In genomic region chr19:58305932-58306323, GRCh38 we compare ENCODE assay signal across 8 cellular contexts. TPM values are rescaled to one million over a fixed set of nuclear protein-coding genes. Genes with fewer than 3 reads are reported as not detected.
DNase-seq lines count a peak whose midpoint lies in the region; ATAC-seq and TF ChIP-seq lines count a peak whose summit lies in the region.

No MANE protein-coding gene starts in this region.

- no peak for ATAC-seq in activated CD4-positive, alpha-beta T cell treated with anti-CD3 and anti-CD28 coated beads for 36 hours
- ATAC-seq in stimulated activated naive B cell treated with anti-CD40 and anti-IgM and Interleukin-4, amounts not matched to agents 10 μg/mL and 1 μg/mL and 100 μg/mL, for 72 hours (replicated peaks): no peak

- no peaks in the 10 kb centered on the region for H3K27me3 ChIP-seq in hepatocyte

- H4K20me1 ChIP-seq in hepatocyte (ENCODE audit: insufficient read depth, poor library complexity, severe bottlenecking): no peaks in the 10 kb centered on the region

- peaks cover 52% of the 10 kb centered on the region for H3K4me1 Mint-ChIP-seq in activated CD4-positive, alpha-beta T cell treated with anti-CD3 and anti-CD28 coated beads for 36 hours
- peaks cover 15 to 35% of the 10 kb centered on the region in 2 donors for H3K4me1 Mint-ChIP-seq in stimulated activated naive B cell treated with anti-CD40 and anti-IgM and Interleukin-4, amounts not matched to agents 10 μg/mL and 1 μg/mL and 100 μg/mL, for 72 hours

- H3K36me3 Mint-ChIP-seq in activated CD4-positive, alpha-beta T cell treated with anti-CD3 and anti-CD28 coated beads for 36 hours (ENCODE audit: low read depth): peaks cover 69% of the 10 kb centered on the region
- peaks cover 54 to 68% of the 10 kb centered on the region in 2 donors for H3K36me3 Mint-ChIP-seq in stimulated activated naive B cell treated with anti-CD40 and anti-IgM and Interleukin-4, amounts not matched to agents 10 μg/mL and 1 μg/mL and 100 μg/mL, for 72 hours

- CTCF ChIA-PET in activated CD4-positive, alpha-beta T cell treated with anti-CD3 and anti-CD28 coated beads for 36 hours (lab: Charles Lee): interaction anchor here (0.8 to 1.8 kb wide), 3 partner anchors 28 to 201 kb away, joined by 3 to 5 read pairs (median 3); no protein-coding TSS in a partner anchor

- 65% methylated on average over 12 of the region's 12 CpGs for WGBS in hepatocyte (ENCODE audit: low lambda C conversion rate, missing lambda C conversion rate)

- TF ChIP-seq CTCF in VCaP (conservative IDR thresholded peaks at IDR 0.05) (no peak), hepatocyte (IDR thresholded peaks at IDR 0.05; ENCODE audit: poor library complexity) (no peak)

- H3K9me3 ChIP-seq in hepatocyte (ENCODE audit: low read depth): no peaks in the 10 kb centered on the region

- DNase-seq in activated CD4-positive, alpha-beta T cell treated with anti-CD3 and anti-CD28 coated beads for 36 hours: peak; percentile 10
- no peak for DNase-seq in activated CD4-positive, alpha-beta T cell treated with anti-CD3 and anti-CD28 coated beads, Interleukin-2, amount 50 U/mL, for 4 hours
- DNase-seq in hepatocyte (ENCODE audit: low spot score) (peak; percentile 25), posterior cingulate gyrus (no peak), DMS153 treated with DMSO at 0.1 percent for 48 hours (lab: John Stamatoyannopoulos, UW; ENCODE audit: unreplicated experiment) (no peak)
- DNase-seq in stimulated activated naive B cell treated with anti-CD40 and anti-IgM and Interleukin-4, amounts not matched to agents 10 μg/mL and 1 μg/mL and 100 μg/mL, for 72 hours: no peak
- DNase-seq in stimulated activated CD4-positive, alpha-beta T cell treated with anti-CD3 and anti-CD28 coated beads, Interleukin-2, amount 100 ng/mL, for 48 hours: no peak

- intact Hi-C loops in activated CD4-positive, alpha-beta T cell treated with anti-CD3 and anti-CD28 coated beads for 36 hours (cut with DNase I, micrococcal nuclease): loop anchor here (1.0 to 5.0 kb wide), 22 partner anchors 20 to 1994 kb away; partner anchors contain the start of genes RPS5 (in 2 of the 2), ZNF8 (in 2 of the 2), ZSCAN22 (in 2 of the 2) and MZF1 (in 1 of the 2)
- intact Hi-C loops in posterior cingulate gyrus (cut with DNase I): loop anchor here (2.0 to 10.0 kb wide), 3 partner anchors 21 to 121 kb away; partner anchors contain the start of genes ZNF274, ZNF8 and ZSCAN22

- H3K27ac Mint-ChIP-seq in activated CD4-positive, alpha-beta T cell treated with anti-CD3 and anti-CD28 coated beads for 36 hours: peak overlapping the region; percentile 100
- H3K27ac Mint-ChIP-seq in stimulated activated naive B cell treated with anti-CD40 and anti-IgM and Interleukin-4, amounts not matched to agents 10 μg/mL and 1 μg/mL and 100 μg/mL, for 72 hours: peak overlapping the region; percentile 99

- peak overlapping the region; percentile 99 for H3K4me3 Mint-ChIP-seq in activated CD4-positive, alpha-beta T cell treated with anti-CD3 and anti-CD28 coated beads for 36 hours
- peak overlapping the region; percentile 97 for H3K4me3 Mint-ChIP-seq in stimulated activated naive B cell treated with anti-CD40 and anti-IgM and Interleukin-4, amounts not matched to agents 10 μg/mL and 1 μg/mL and 100 μg/mL, for 72 hours

- H3K27me3 Mint-ChIP-seq in activated CD4-positive, alpha-beta T cell treated with anti-CD3 and anti-CD28 coated beads for 36 hours: no peaks in the 10 kb centered on the region
- H3K27me3 Mint-ChIP-seq in stimulated activated naive B cell treated with anti-CD40 and anti-IgM and Interleukin-4, amounts not matched to agents 10 μg/mL and 1 μg/mL and 100 μg/mL, for 72 hours: no peaks in the 10 kb centered on the region

- peak overlapping the region; percentile 95 for H3K4me2 ChIP-seq in hepatocyte

- H3K27ac ChIP-seq in VCaP (peak overlapping the region; percentile 92), hepatocyte (peak overlapping the region; percentile 84)

- peaks cover 9% of the 10 kb centered on the region for H3K4me1 ChIP-seq in hepatocyte (ENCODE audit: insufficient read depth)

- peak overlapping the region; percentile 58 for H3K4me3 ChIP-seq in hepatocyte

- H3K9me2 ChIP-seq in hepatocyte (replicated peaks; ENCODE audit: insufficient read depth): no peaks in the 10 kb centered on the region

- no peaks in the 10 kb centered on the region for H3K9me3 Mint-ChIP-seq in activated CD4-positive, alpha-beta T cell treated with anti-CD3 and anti-CD28 coated beads for 36 hours (ENCODE audit: low read depth)
- H3K9me3 Mint-ChIP-seq in stimulated activated naive B cell treated with anti-CD40 and anti-IgM and Interleukin-4, amounts not matched to agents 10 μg/mL and 1 μg/mL and 100 μg/mL, for 72 hours: peaks cover 0 to 4% of the 10 kb centered on the region in 2 donors

- no peaks in the 10 kb centered on the region for H3K36me3 ChIP-seq in hepatocyte (replicated peaks; ENCODE audit: insufficient read depth, low read depth)

- peaks cover 42% of the 10 kb centered on the region for H3K79me2 ChIP-seq in hepatocyte

- H2AFZ ChIP-seq in hepatocyte: peak overlapping the region; percentile 58

- POLR2A ChIA-PET in activated CD4-positive, alpha-beta T cell treated with anti-CD3 and anti-CD28 coated beads for 36 hours (lab: Charles Lee): no interaction called here

RNA-seq across cellular contexts. Expression of gene ERVK3-1, which starts 0.8 kb away (rescaled TPM):
- 10 to 100 TPM; 38.6 to 53.6 TPM for total RNA-seq in activated CD4-positive, alpha-beta T cell treated with anti-CD3 and anti-CD28 coated beads for 36 hours
- 57.9 and 73.2 TPM in 2 replicates for total RNA-seq in hepatocyte
- 68.9 and 71.7 TPM in 2 replicates for polyA plus RNA-seq in hepatocyte

RNA-seq across cellular contexts. Expression of gene ZSCAN22, which starts 20.9 kb away (rescaled TPM):
- total RNA-seq in activated CD4-positive, alpha-beta T cell treated with anti-CD3 and anti-CD28 coated beads for 36 hours: 1 to 10 TPM; 3.1 to 3.8 TPM
- total RNA-seq in hepatocyte: 1.3 and 2.0 TPM in 2 replicates
- polyA plus RNA-seq in hepatocyte: 2.2 and 3.0 TPM in 2 replicates

RNA-seq across cellular contexts. Expression of gene ZNF8, which starts 27.2 kb away (rescaled TPM):
- 1 to 10 TPM; 4.4 to 4.5 TPM for total RNA-seq in activated CD4-positive, alpha-beta T cell treated with anti-CD3 and anti-CD28 coated beads for 36 hours
- total RNA-seq in hepatocyte: 7.1 and 8.7 TPM in 2 replicates
- 1.0 and 1.4 TPM in 2 replicates for polyA plus RNA-seq in hepatocyte

RNA-seq across cellular contexts. Expression of gene A1BG, which starts 47.4 kb away (rescaled TPM):
- total RNA-seq in activated CD4-positive, alpha-beta T cell treated with anti-CD3 and anti-CD28 coated beads for 36 hours: 1 to 10 TPM; 2.9 to 4.7 TPM
- total RNA-seq in hepatocyte: 35.9 and 45.5 TPM in 2 replicates
- polyA plus RNA-seq in hepatocyte: 106 and 108 TPM in 2 replicates

RNA-seq across cellular contexts. Expression of gene ZNF497, which starts 56.6 kb away (rescaled TPM):
- 1 to 10 TPM; 1.1 to 1.5 TPM for total RNA-seq in activated CD4-positive, alpha-beta T cell treated with anti-CD3 and anti-CD28 coated beads for 36 hours
- 1.5 and 1.6 TPM in 2 replicates for total RNA-seq in hepatocyte
- 3.3 and 4.3 TPM in 2 replicates for polyA plus RNA-seq in hepatocyte

Comparison
In these comparisons a context has a peak if more than half of its experiments do, and no peak if none do; other contexts are left out.
1. DNase-seq: peak in activated CD4-positive, alpha-beta T cell treated with anti-CD3 and anti-CD28 coated beads for 36 hours (single experiment) and hepatocyte (single experiment); none in activated CD4-positive, alpha-beta T cell treated with anti-CD3 and anti-CD28 coated beads, Interleukin-2, amount 50 U/mL, for 4 hours (0 of 2), stimulated activated naive B cell treated with anti-CD40 and anti-IgM and Interleukin-4, amounts not matched to agents 10 μg/mL and 1 μg/mL and 100 μg/mL, for 72 hours (single experiment), posterior cingulate gyrus (0 of 10), DMS153 treated with DMSO at 0.1 percent for 48 hours (single experiment) and stimulated activated CD4-positive, alpha-beta T cell treated with anti-CD3 and anti-CD28 coated beads, Interleukin-2, amount 100 ng/mL, for 48 hours (0 of 2).